11 cellular contexts compared by ENCODE assay signal in the genomic region with DNA sequence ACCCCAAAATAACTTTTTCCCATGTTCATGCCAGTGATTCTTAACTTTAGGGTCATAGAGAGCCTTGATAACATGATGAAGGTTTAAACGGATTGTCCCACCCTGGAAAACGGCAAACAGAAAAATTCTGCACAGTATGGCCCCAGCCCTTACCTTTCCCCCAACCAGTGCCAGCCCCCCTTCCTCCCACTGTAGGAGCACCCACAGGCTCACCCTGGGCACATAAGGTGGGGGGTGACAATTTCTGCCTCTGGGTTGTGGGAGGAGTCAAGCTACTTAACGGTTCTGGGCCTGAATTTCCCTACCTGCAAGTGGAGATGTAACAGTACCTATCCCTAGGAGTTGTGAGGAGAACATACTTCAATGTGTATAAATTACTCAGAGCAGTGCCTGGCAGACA. TPM values are rescaled to one million over a fixed set of nuclear protein-coding genes. Genes with fewer than 3 reads are reported as not detected.
A peak's percentile ranks its signal among the peaks of the same experiment; 100 is the strongest.
DNase-seq lines count a peak whose midpoint lies in the region; ATAC-seq and TF ChIP-seq lines count a peak whose summit lies in the region.
"Had no signal": no experiment of that assay in that cellular context is flagged by ENCODE, and none has a peak within 500 bp of the region (broad histone marks: within the 10 kb centered on the region; RNA-seq: fewer than 3 reads in every experiment).

No MANE protein-coding gene starts in this region.

- no peak overlapping the region for H3K4me3 ChIP-seq in A673 (ENCODE audit: low read depth, low read length, poor library complexity, severe bottlenecking)
- no peak overlapping the region for H3K4me3 ChIP-seq in HUES48 (ENCODE audit: low read depth, low read length)
- no peak overlapping the region for H3K4me3 ChIP-seq in endocrine pancreas (ENCODE audit: control insufficient read depth, insufficient read depth, low read length)
- no peak overlapping the region for H3K4me3 ChIP-seq in psoas muscle
- H3K4me3 ChIP-seq in right lobe of liver, result no peak overlapping the region

- peaks cover 72% of the 10 kb centered on the region for H3K36me3 ChIP-seq in A673 (ENCODE audit: insufficient read depth, low read length, poor library complexity, severe bottlenecking)
- peaks cover 76% of the 10 kb centered on the region for H3K36me3 ChIP-seq in HUES48 (ENCODE audit: control insufficient read depth, insufficient read depth, low read length)
- peaks cover 6% of the 10 kb centered on the region for H3K36me3 ChIP-seq in endocrine pancreas (ENCODE audit: control insufficient read depth, insufficient read depth, low read length)
- H3K36me3 ChIP-seq in psoas muscle (ENCODE audit: insufficient read depth in 1 of 2, low read depth in 1 of 2), result peaks cover 5 to 56% of the 10 kb centered on the region in 2 donors
- H3K36me3 ChIP-seq in right lobe of liver, result peaks cover 0 to 29% (median 14%) of the 10 kb centered on the region in 4 donors

- TF ChIP-seq POLR2A in right lobe of liver (IDR thresholded peaks at IDR 0.05), result no peak

- no TSS peak for BruUV-seq in A673 (replicated peaks; lab: Mats Ljungman, UMichigan)
- BruUV-seq in MCF 10A (replicated peaks; lab: Mats Ljungman, UMichigan), result no TSS peak

- no peak overlapping the region for H3K27ac Mint-ChIP-seq in MCF 10A (ENCODE audit: low read depth, unreplicated experiment)

- H3K4me1 ChIP-seq in A673 (ENCODE audit: insufficient read depth, low read length, poor library complexity, severe bottlenecking) (peaks cover 26% of the 10 kb centered on the region), HUES48 (ENCODE audit: control insufficient read depth, insufficient read depth, low read length) (no peaks in the 10 kb centered on the region), endocrine pancreas (ENCODE audit: control insufficient read depth, insufficient read depth, low read length) (no peaks in the 10 kb centered on the region), psoas muscle (peaks cover 59% of the 10 kb centered on the region), right lobe of liver (peaks cover 0 to 30% (median 13%) of the 10 kb centered on the region in 4 donors)

- H3K27me3 ChIP-seq in A673 (replicated peaks; ENCODE audit: insufficient read depth, low read depth, low read length, poor library complexity), result no peaks in the 10 kb centered on the region
- H3K27me3 ChIP-seq in HUES48 (ENCODE audit: control insufficient read depth, insufficient read depth, low read length), result no peaks in the 10 kb centered on the region
- H3K27me3 ChIP-seq in endocrine pancreas (ENCODE audit: control insufficient read depth, insufficient read depth, low read length), result no peaks in the 10 kb centered on the region
- H3K27me3 ChIP-seq in psoas muscle (ENCODE audit: insufficient read depth in 3 of 3, low read length in 2 of 3), result no peaks in the 10 kb centered on the region
- no peaks in the 10 kb centered on the region for H3K27me3 ChIP-seq in right lobe of liver

- intact Hi-C loops in A673 (cut with micrococcal nuclease; ENCODE audit: unreplicated experiment) (no loop called here), psoas muscle (cut with DNase I) (loop anchor here in 1 of 2 donors (5.0 kb wide), 1 partner anchor 65 kb away; no protein-coding TSS in a partner anchor), MCF 10A (cut with micrococcal nuclease) (no loop called here), right lobe of liver (cut with DNase I) (no loop called here)

- CTCF ChIA-PET in A673 (lab: Charles Lee), result no interaction called here
- CTCF ChIA-PET in MCF 10A (lab: Yijun Ruan, JAX), result no interaction called here

- 30 to 49% (median 31%) methylated on average over 3 of the region's 3 CpGs for WGBS in psoas muscle, 3 donors
- WGBS in right lobe of liver (ENCODE audit: insufficient coverage, low coverage, low lambda C conversion rate, missing lambda C conversion rate), result 47% methylated on average over 3 of the region's 3 CpGs

- H3K9ac ChIP-seq in HUES48 (ENCODE audit: low read depth, low read length), result no peak overlapping the region
- H3K9ac ChIP-seq in endocrine pancreas (ENCODE audit: control insufficient read depth, insufficient read depth, low read length), result peak overlapping the region; percentile 35

- DNase-seq in A673 (ENCODE audit: low spot score), result no peak
- DNase-seq in psoas muscle, result no peak
- DNase-seq in MCF 10A (ENCODE audit: unreplicated experiment), result no peak
- DNase-seq in right lobe of liver, result no peak
- DNase-seq in T1000 (lab: John Stamatoyannopoulos, UW), result no peak
- DNase-seq: MM.1S, SHP77 had no signal

- H3K4me3 Mint-ChIP-seq in MCF 10A (ENCODE audit: unreplicated experiment), result no peak overlapping the region
- H3K4me3 Mint-ChIP-seq: CD14-positive monocyte had no signal

- peaks cover 57% of the 10 kb centered on the region for H3K36me3 Mint-ChIP-seq in MCF 10A (ENCODE audit: insufficient read depth, unreplicated experiment)

- ATAC-seq in psoas muscle, result no peak
- ATAC-seq in GM18867 (IDR thresholded peaks at IDR 0.05; ENCODE audit: unreplicated experiment), result no peak
- ATAC-seq in right lobe of liver, result no peak

- no peak for TF ChIP-seq CTCF in A673 (conservative IDR thresholded peaks at IDR 0.05; ENCODE audit: low read depth, low read length)
- no peak for TF ChIP-seq CTCF in psoas muscle (IDR thresholded peaks at IDR 0.05)
- no peak for TF ChIP-seq CTCF in MCF 10A (IDR thresholded peaks at IDR 0.05; ENCODE audit: unreplicated experiment)
- TF ChIP-seq CTCF in right lobe of liver (IDR thresholded peaks at IDR 0.05), result no peak

- H3K27ac ChIP-seq in A673 (ENCODE audit: low read depth, low read length, poor library complexity, severe bottlenecking) (peak overlapping the region; percentile 67), HUES48 (ENCODE audit: low read depth, low read length) (peak overlapping the region; percentile 10), psoas muscle (peak overlapping the region; percentile 64), right lobe of liver (no peak overlapping the region)

- H3K4me1 Mint-ChIP-seq in MCF 10A (ENCODE audit: insufficient read depth, unreplicated experiment), result peaks cover 14% of the 10 kb centered on the region

- no peaks in the 10 kb centered on the region for H3K27me3 Mint-ChIP-seq in MCF 10A (ENCODE audit: insufficient read depth, unreplicated experiment)

- POLR2A ChIA-PET in A673 (lab: Charles Lee; ENCODE audit: low non-redundant PET) (no interaction called here), MCF 10A (lab: Yijun Ruan, JAX) (interaction anchor here (0.6 to 0.7 kb wide), 2 partner anchors 14 to 1137 kb away, joined by 3 read pairs; no protein-coding TSS in a partner anchor)

- H3K9me3 ChIP-seq in A673 (ENCODE audit: low read depth, low read length, poor library complexity, severe bottlenecking) (no peaks in the 10 kb centered on the region), HUES48 (ENCODE audit: control insufficient read depth, insufficient read depth, low read length) (no peaks in the 10 kb centered on the region), endocrine pancreas (ENCODE audit: control insufficient read depth, low read length) (no peaks in the 10 kb centered on the region), psoas muscle (no peaks in the 10 kb centered on the region), right lobe of liver (no peaks in the 10 kb centered on the region)

- no peaks in the 10 kb centered on the region for H3K9me3 Mint-ChIP-seq in MCF 10A (ENCODE audit: unreplicated experiment)
- H3K9me3 Mint-ChIP-seq: CD14-positive monocyte had no signal

RNA-seq across cellular contexts. Expression of gene XRCC3, which starts 18.1 kb away (rescaled TPM):
- total RNA-seq in A673 (2021) (82.1 and 91.8 TPM in 2 replicates), psoas muscle (1 to 10 TPM; 1.1 to 2.5 (median 1.4) TPM), MCF 10A (2022) (9.4 and 17.5 TPM in 2 replicates), right lobe of liver (1 to 10 TPM in 5 of 6 experiments, under 1 TPM in 1; 0.88 to 6.3 (median 1.8) TPM)
- polyA plus RNA-seq in psoas muscle, result 1 to 10 TPM in 2 of 3 donors, under 1 TPM in 1; 1.00 to 2.5 (median 1.8) TPM

RNA-seq across cellular contexts. Expression of gene ZFYVE21, which starts 18.4 kb away (rescaled TPM):
- 35.7 and 38.6 TPM in 2 replicates for total RNA-seq in A673 (2021)
- 10 to 100 TPM; 14.3 to 27.1 (median 20.8) TPM for total RNA-seq in psoas muscle
- 10 to 100 TPM; 14.0 to 21.7 (median 16.9) TPM for polyA plus RNA-seq in psoas muscle
- 28.6 and 35.5 TPM in 2 replicates for total RNA-seq in MCF 10A (2022)
- 10 to 100 TPM; 20.9 to 35.2 (median 27.6) TPM for total RNA-seq in right lobe of liver

Comparison
In these comparisons a context has a peak if more than half of its experiments do, and no peak if none do; other contexts are left out.
1. H3K27ac ChIP-seq: peak in A673 (single experiment), HUES48 (single experiment) and psoas muscle (single experiment); none in right lobe of liver (0 of 3).